Comparison of ENCODE assay signal across 10 cellular contexts in the genomic region with DNA sequence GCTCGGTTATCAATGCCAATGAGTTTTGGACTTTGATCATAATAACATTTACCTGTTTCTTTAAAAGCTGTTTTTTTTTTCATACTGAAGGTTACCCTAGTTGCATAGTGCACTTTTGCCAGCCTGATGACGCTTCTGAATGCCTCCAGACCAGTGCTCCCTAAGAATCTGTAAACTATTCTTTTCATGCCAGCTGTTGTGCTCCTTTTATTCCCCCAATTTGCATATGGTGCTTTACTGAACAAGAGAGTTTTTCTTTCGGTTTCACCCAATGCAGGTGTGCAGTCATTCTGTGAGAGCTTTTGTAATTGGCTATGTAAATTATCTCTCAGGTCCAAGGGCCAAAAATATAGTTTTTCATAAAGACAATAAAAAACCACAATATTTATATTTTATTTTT. TPM values are rescaled to one million over a fixed set of nuclear protein-coding genes. Genes with fewer than 3 reads are reported as not detected.
DNase-seq lines count a peak whose midpoint lies in the region; ATAC-seq and TF ChIP-seq lines count a peak whose summit lies in the region.
"Had no signal": no experiment of that assay in that cellular context is flagged by ENCODE, and none has a peak within 500 bp of the region (broad histone marks: within the 10 kb centered on the region; RNA-seq: fewer than 3 reads in every experiment).

No MANE protein-coding gene starts in this region.

- H3K9me3 ChIP-seq in neural progenitor cell (ENCODE audit: low read depth) = no peaks in the 10 kb centered on the region
- H3K9me3 ChIP-seq in vagina = no peaks in the 10 kb centered on the region
- no peaks in the 10 kb centered on the region for H3K9me3 ChIP-seq in psoas muscle
- H3K9me3 ChIP-seq: neutrophil had no signal

- WGBS in psoas muscle, 3 donors = 56 to 82% (median 62%) methylated on average over 3 of the region's 3 CpGs

- no peaks in the 10 kb centered on the region for H3K36me3 ChIP-seq in neural progenitor cell
- no peaks in the 10 kb centered on the region for H3K36me3 ChIP-seq in vagina
- H3K36me3 ChIP-seq in psoas muscle (ENCODE audit: insufficient read depth in 1 of 2, low read depth in 1 of 2) = no peaks in the 10 kb centered on the region
- H3K36me3 ChIP-seq: neutrophil had no signal

- no peak overlapping the region for H3K9ac ChIP-seq in neural progenitor cell

- no peak for DNase-seq in activated CD4-positive, CD25-positive, alpha-beta regulatory T cell treated with anti-CD3 and anti-CD28 coated beads, Interleukin-2, amount 50 U/mL, for 72 hours
- DNase-seq in NCI-H774 (lab: John Stamatoyannopoulos, UW) = peak; percentile 6
- peak; percentile 36 for DNase-seq in neural progenitor cell (ENCODE audit: low spot score)
- DNase-seq in vagina (ENCODE audit: extremely low spot score in 2 of 2) = no peak
- DNase-seq in SW 1271 (lab: John Stamatoyannopoulos, UW) = no peak
- no peak for DNase-seq in psoas muscle

- no peaks in the 10 kb centered on the region for H3K9me3 Mint-ChIP-seq in neural progenitor cell
- H3K9me3 Mint-ChIP-seq: brain had no signal

- peak overlapping the region; percentile 11 for H3K4me2 ChIP-seq in neural progenitor cell

- H3K36me3 Mint-ChIP-seq in neural progenitor cell = no peaks in the 10 kb centered on the region
- H3K36me3 Mint-ChIP-seq: brain had no signal

- peaks cover 30% of the 10 kb centered on the region for H3K4me1 Mint-ChIP-seq in neural progenitor cell

- no peak overlapping the region for H3K27ac ChIP-seq in neural progenitor cell
- H3K27ac ChIP-seq in vagina = no peak overlapping the region
- H3K27ac ChIP-seq in psoas muscle = no peak overlapping the region
- H3K27ac ChIP-seq: neutrophil had no signal

- no peak for TF ChIP-seq POLR2A in vagina (IDR thresholded peaks at IDR 0.05)

- H3F3A ChIP-seq in neural progenitor cell (ENCODE audit: low read depth) = no peaks in the 10 kb centered on the region

- H3K4me1 ChIP-seq in neural progenitor cell = peaks cover 41% of the 10 kb centered on the region
- H3K4me1 ChIP-seq in vagina = peaks cover 4% of the 10 kb centered on the region
- H3K4me1 ChIP-seq in psoas muscle = no peaks in the 10 kb centered on the region

- no peak for TF ChIP-seq CTCF in neural progenitor cell (IDR thresholded peaks at IDR 0.05)
- no peak for TF ChIP-seq CTCF in vagina (IDR thresholded peaks at IDR 0.05)
- TF ChIP-seq CTCF in psoas muscle (IDR thresholded peaks at IDR 0.05) = no peak

- H3K27me3 ChIP-seq in neural progenitor cell = no peaks in the 10 kb centered on the region
- H3K27me3 ChIP-seq in vagina = no peaks in the 10 kb centered on the region
- no peaks in the 10 kb centered on the region for H3K27me3 ChIP-seq in psoas muscle (ENCODE audit: insufficient read depth in 3 of 3, low read length in 2 of 3)
- H3K27me3 ChIP-seq: neutrophil had no signal

- H3K27me3 Mint-ChIP-seq in neural progenitor cell (ENCODE audit: insufficient read depth, low read depth) = no peaks in the 10 kb centered on the region
- H3K27me3 Mint-ChIP-seq: brain had no signal

- peak; percentile 96 to 97 for ATAC-seq in activated CD4-positive, CD25-positive, alpha-beta regulatory T cell treated with anti-CD3 and anti-CD28 coated beads, Interleukin-2, amount 50 U/mL, for 24 hours
- ATAC-seq in HG02642 (IDR thresholded peaks at IDR 0.05; ENCODE audit: poor library complexity, unreplicated experiment) (peak; percentile 88), psoas muscle (no peak)

- no peaks in the 10 kb centered on the region for H4K20me1 ChIP-seq in neural progenitor cell (ENCODE audit: low read depth)

- H3K4me3 Mint-ChIP-seq in neural progenitor cell = no peak overlapping the region

- H2AFZ ChIP-seq in neural progenitor cell (replicated peaks) = no peak overlapping the region

- intact Hi-C loops in vagina (cut with DNase I) (no loop called here), psoas muscle (cut with DNase I) (no loop called here)

- H3K27ac Mint-ChIP-seq in neural progenitor cell = no peak overlapping the region
- H3K27ac Mint-ChIP-seq: brain had no signal

- no peaks in the 10 kb centered on the region for H3K79me2 ChIP-seq in neural progenitor cell (ENCODE audit: low read depth)

- H3K4me3 ChIP-seq in neural progenitor cell (no peak overlapping the region), vagina (no peak overlapping the region), psoas muscle (no peak overlapping the region)

RNA-seq across cellular contexts. Expression of a gene that starts 48.1 kb away (rescaled TPM):
- 46.6 and 78.0 TPM in 2 replicates for total RNA-seq in neural progenitor cell (ENCODE audit: low replicate concordance)
- 9.1 TPM for total RNA-seq in vagina
- 1 to 10 TPM; 2.8 to 8.0 (median 4.1) TPM for total RNA-seq in psoas muscle
- polyA plus RNA-seq in psoas muscle = 1 to 10 TPM in 1 of 3 donors, under 1 TPM in 2; 0.57 to 4.0 (median 0.84) TPM

Comparison
In these comparisons a context has a peak if more than half of its experiments do, and no peak if none do; other contexts are left out.
1. ATAC-seq: peak in activated CD4-positive, CD25-positive, alpha-beta regulatory T cell treated with anti-CD3 and anti-CD28 coated beads, Interleukin-2, amount 50 U/mL, for 24 hours (2 of 2) and HG02642 (single experiment); none in psoas muscle (0 of 4).
2. DNase-seq: peak in NCI-H774 (single experiment) and neural progenitor cell (single experiment); none in activated CD4-positive, CD25-positive, alpha-beta regulatory T cell treated with anti-CD3 and anti-CD28 coated beads, Interleukin-2, amount 50 U/mL, for 72 hours (single experiment), vagina (0 of 2), SW 1271 (0 of 2) and psoas muscle (0 of 2).